In genomic region chr6:32969685-32970412, GRCh38 we compare ENCODE assay signal across 1 cellular context.
TF ChIP-seq lines count a peak whose summit lies in the region.

No MANE protein-coding gene starts in this region.

TF ChIP-seq in SK-N-SH, 30 proteins besides CTCF, POLR2A, EP300 and RAD21 (continued from another document):
- TF ChIP-seq RXRA (IDR thresholded peaks at IDR 0.05; ENCODE audit: borderline replicate concordance, low read depth) (no peak), TEAD4 (IDR thresholded peaks at IDR 0.05; ENCODE audit: borderline replicate concordance, insufficient read depth) (peak; percentile 11), MAX (IDR thresholded peaks at IDR 0.05; ENCODE audit: low read depth) (0 out of 2 replicates have a peak, but pooled peaks have one; percentile 43), SIN3A (IDR thresholded peaks at IDR 0.05; ENCODE audit: borderline replicate concordance, low read depth, low read length) (peak; percentile 61; the same call in 1 of the 2 replicates), JUND (IDR thresholded peaks at IDR 0.05) (peak; percentile 83), PBX3 (IDR thresholded peaks at IDR 0.05) (no peak), CHD2 (IDR thresholded peaks at IDR 0.05; ENCODE audit: low read length, partially characterized antibody) (peak; percentile 35), TAF1 (IDR thresholded peaks at IDR 0.05; ENCODE audit: borderline replicate concordance, low read depth, low read length) (peak; percentile 92), FOSL2 (IDR thresholded peaks at IDR 0.05; ENCODE audit: borderline replicate concordance, low read depth) (peak; percentile 81), NRF1 (IDR thresholded peaks at IDR 0.05; ENCODE audit: low read depth, low read length) (no peak)
- TF ChIP-seq, protein P1, sequence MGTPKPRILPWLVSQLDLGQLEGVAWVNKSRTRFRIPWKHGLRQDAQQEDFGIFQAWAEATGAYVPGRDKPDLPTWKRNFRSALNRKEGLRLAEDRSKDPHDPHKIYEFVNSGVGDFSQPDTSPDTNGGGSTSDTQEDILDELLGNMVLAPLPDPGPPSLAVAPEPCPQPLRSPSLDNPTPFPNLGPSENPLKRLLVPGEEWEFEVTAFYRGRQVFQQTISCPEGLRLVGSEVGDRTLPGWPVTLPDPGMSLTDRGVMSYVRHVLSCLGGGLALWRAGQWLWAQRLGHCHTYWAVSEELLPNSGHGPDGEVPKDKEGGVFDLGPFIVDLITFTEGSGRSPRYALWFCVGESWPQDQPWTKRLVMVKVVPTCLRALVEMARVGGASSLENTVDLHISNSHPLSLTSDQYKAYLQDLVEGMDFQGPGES (IDR thresholded peaks at IDR 0.05; ENCODE audit: low read depth, low read length), result no peak
